ENCODE assay signal across 8 cellular contexts in genomic region chr3:58041826-58042324, GRCh38. TPM values are rescaled to one million over a fixed set of nuclear protein-coding genes. Genes with fewer than 3 reads are reported as not detected.
DNase-seq lines count a peak whose midpoint lies in the region; ATAC-seq lines count a peak whose summit lies in the region.

No MANE protein-coding gene starts in this region.

- peak overlapping the region; percentile 54 for H3K27ac Mint-ChIP-seq in activated CD8-positive, alpha-beta T cell treated with anti-CD3 and anti-CD28 coated beads, Interleukin-2, amount 10 ng/mL, durations not matched to agents 7 days and 5 days

- peak; percentile 77 for ATAC-seq in HG03064 (IDR thresholded peaks at IDR 0.05; ENCODE audit: low read depth, unreplicated experiment)
- ATAC-seq in activated CD8-positive, alpha-beta T cell treated with anti-CD3 and anti-CD28 coated beads, Interleukin-2, amount 10 ng/mL, durations not matched to agents 7 days and 5 days: peak; percentile 62

- H3K9me3 Mint-ChIP-seq in activated CD8-positive, alpha-beta T cell treated with anti-CD3 and anti-CD28 coated beads, Interleukin-2, amount 10 ng/mL, durations not matched to agents 7 days and 5 days (ENCODE audit: insufficient read depth): no peaks in the 10 kb centered on the region

- H3K27me3 Mint-ChIP-seq in activated CD8-positive, alpha-beta T cell treated with anti-CD3 and anti-CD28 coated beads, Interleukin-2, amount 10 ng/mL, durations not matched to agents 7 days and 5 days (ENCODE audit: low read depth): peaks cover 4% of the 10 kb centered on the region

- H3K4me3 Mint-ChIP-seq in activated CD8-positive, alpha-beta T cell treated with anti-CD3 and anti-CD28 coated beads, Interleukin-2, amount 10 ng/mL, durations not matched to agents 7 days and 5 days: no peak overlapping the region

- H3K4me1 Mint-ChIP-seq in activated CD8-positive, alpha-beta T cell treated with anti-CD3 and anti-CD28 coated beads, Interleukin-2, amount 10 ng/mL, durations not matched to agents 7 days and 5 days (ENCODE audit: low read depth): peaks cover 32% of the 10 kb centered on the region

- DNase-seq in DMS 273 (lab: John Stamatoyannopoulos, UW; ENCODE audit: unreplicated experiment) (peak; percentile 34), DMS 273 treated with DMSO at 0.1 percent for 48 hours (lab: John Stamatoyannopoulos, UW) (no peak), myocyte (ENCODE audit: low read depth) (peak; percentile 93), NCI-H146 (lab: John Stamatoyannopoulos, UW) (no peak), DMS79 treated with DMSO at 0.1 percent for 48 hours (lab: John Stamatoyannopoulos, UW) (no peak), NK-92 (lab: John Stamatoyannopoulos, UW; ENCODE audit: unreplicated experiment) (no peak)
- peak; percentile 28 for DNase-seq in activated CD8-positive, alpha-beta T cell treated with anti-CD3 and anti-CD28 coated beads, Interleukin-2, amount 10 ng/mL, durations not matched to agents 7 days and 5 days

- POLR2A ChIA-PET in activated CD8-positive, alpha-beta T cell treated with anti-CD3 and anti-CD28 coated beads, Interleukin-2, amount 10 ng/mL, durations not matched to agents 7 days and 5 days (lab: Charles Lee): interaction anchor here (0.9 to 1.6 kb wide), 2 partner anchors 11 to 55 kb away, joined by 3 to 7 read pairs; no protein-coding TSS in a partner anchor

- H3K36me3 Mint-ChIP-seq in activated CD8-positive, alpha-beta T cell treated with anti-CD3 and anti-CD28 coated beads, Interleukin-2, amount 10 ng/mL, durations not matched to agents 7 days and 5 days (ENCODE audit: low read depth): peaks cover 4% of the 10 kb centered on the region

- CTCF ChIA-PET in activated CD8-positive, alpha-beta T cell treated with anti-CD3 and anti-CD28 coated beads, Interleukin-2, amount 10 ng/mL, durations not matched to agents 7 days and 5 days (lab: Charles Lee): interaction anchor here (1.1 to 2.6 kb wide), 4 partner anchors 34 to 136 kb away, joined by 3 to 12 read pairs (median 7); partner anchors contain the start of gene FLNB

RNA-seq across cellular contexts. Expression of gene FLNB, which starts 33.7 kb away (rescaled TPM):
- 10 to 100 TPM; 14.1 to 15.9 TPM for total RNA-seq in activated CD8-positive, alpha-beta T cell treated with anti-CD3 and anti-CD28 coated beads, Interleukin-2, amount 10 ng/mL, durations not matched to agents 7 days and 5 days
- total RNA-seq in myocyte: 4.4 and 7.8 TPM in 2 replicates
- 50.5 TPM for polyA plus RNA-seq in myocyte (2012)

Comparison
In these comparisons a context has a peak if more than half of its experiments do, and no peak if none do; other contexts are left out.
1. DNase-seq: peak in DMS 273 (single experiment), activated CD8-positive, alpha-beta T cell treated with anti-CD3 and anti-CD28 coated beads, Interleukin-2, amount 10 ng/mL, durations not matched to agents 7 days and 5 days (single experiment) and myocyte (single experiment); none in DMS 273 treated with DMSO at 0.1 percent for 48 hours (single experiment), NCI-H146 (single experiment), DMS79 treated with DMSO at 0.1 percent for 48 hours (single experiment) and NK-92 (single experiment).